2 cellular contexts compared by ENCODE assay signal in genomic region chr17:2040942-2041560, GRCh38.
TF ChIP-seq lines count a peak whose summit lies in the region.

No MANE protein-coding gene starts in this region.

TF ChIP-seq in SK-N-SH, 30 proteins besides CTCF, POLR2A, EP300 and RAD21 (continued from another document):
- TF ChIP-seq REST (IDR thresholded peaks at IDR 0.05; ENCODE audit: low read depth, low read length) (no peak), ELF1 (IDR thresholded peaks at IDR 0.05) (no peak), SIN3A (IDR thresholded peaks at IDR 0.05; ENCODE audit: borderline replicate concordance, low read depth, low read length) (no peak), CHD2 (IDR thresholded peaks at IDR 0.05; ENCODE audit: low read length, partially characterized antibody) (no peak), PBX3 (IDR thresholded peaks at IDR 0.05) (no peak), MXI1 (IDR thresholded peaks at IDR 0.05; ENCODE audit: low read depth, low read length) (no peak), SMC3 (IDR thresholded peaks at IDR 0.05; ENCODE audit: low read depth, low read length) (no peak), MEF2A (IDR thresholded peaks at IDR 0.05; ENCODE audit: borderline replicate concordance, low read depth) (no peak), USF2 (IDR thresholded peaks at IDR 0.05; ENCODE audit: borderline replicate concordance, low read depth, low read length) (no peak)

TF ChIP-seq in SK-N-SH treated with all-trans-retinoic acid at 6 μM for 48 hours, 23 proteins besides CTCF, POLR2A, EP300 and RAD21 (continued from another document):
- TF ChIP-seq CREB5 (CRISPR knock-in tag; IDR thresholded peaks at IDR 0.05; ENCODE audit: low read depth) (no peak), ZNF70 (CRISPR knock-in tag; IDR thresholded peaks at IDR 0.05) (no peak), ZFP3 (CRISPR knock-in tag; IDR thresholded peaks at IDR 0.05) (no peak), ZFP30 (CRISPR knock-in tag; IDR thresholded peaks at IDR 0.05) (no peak), ZNF8 (CRISPR knock-in tag; IDR thresholded peaks at IDR 0.05) (no peak), GLIS3 (CRISPR knock-in tag; IDR thresholded peaks at IDR 0.05) (no peak), CSDC2 (CRISPR knock-in tag; IDR thresholded peaks at IDR 0.05) (no peak), RARB (CRISPR knock-in tag; IDR thresholded peaks at IDR 0.05) (no peak), TOX (CRISPR knock-in tag; IDR thresholded peaks at IDR 0.05; ENCODE audit: borderline replicate concordance) (no peak), ESRRG (CRISPR knock-in tag; IDR thresholded peaks at IDR 0.05) (no peak), OSR1 (CRISPR knock-in tag; IDR thresholded peaks at IDR 0.05) (no peak), ISL1 (CRISPR knock-in tag; IDR thresholded peaks at IDR 0.05) (no peak)
